ENCODE assay signal across 9 cellular contexts in the genomic region with DNA sequence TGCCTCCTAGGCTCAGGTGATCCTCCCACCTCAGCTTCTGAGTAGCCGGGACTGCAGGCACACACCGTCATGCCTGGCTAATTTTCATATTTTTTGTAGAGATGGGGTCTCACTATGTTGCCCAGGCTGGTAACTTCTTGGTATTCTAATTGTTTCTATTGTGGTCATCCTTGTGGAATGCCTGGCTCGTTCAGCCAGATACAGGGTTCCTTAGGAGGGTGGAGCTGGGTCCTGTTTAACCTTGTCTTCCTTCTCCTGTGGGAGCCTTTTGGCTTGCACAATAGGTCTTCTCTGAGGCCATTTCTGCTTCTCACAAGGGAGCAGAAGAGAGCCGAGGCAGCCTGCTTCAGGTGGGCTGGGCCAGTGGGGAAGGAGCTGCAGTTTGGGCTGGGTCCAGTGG. TPM values are rescaled to one million over a fixed set of nuclear protein-coding genes. Genes with fewer than 3 reads are reported as not detected.
DNase-seq lines count a peak whose midpoint lies in the region; ATAC-seq, FAIRE-seq and TF ChIP-seq lines count a peak whose summit lies in the region.
"Had no signal": no experiment of that assay in that cellular context is flagged by ENCODE, and none has a peak within 500 bp of the region (broad histone marks: within the 10 kb centered on the region; RNA-seq: fewer than 3 reads in every experiment).

No MANE protein-coding gene starts in this region.

- BruUV-seq in HepG2 (replicated peaks; lab: Mats Ljungman, UMichigan): no TSS peak

- H3K9ac ChIP-seq in HepG2 (ENCODE audit: insufficient read depth, low read depth, low read length): peak overlapping the region; percentile 45; the same call in 1 of the 2 replicates

- WGBS in HepG2 (ENCODE audit: low lambda C conversion rate): 94% methylated on average over 4 of the region's 4 CpGs

- POLR2A ChIA-PET in HepG2 (lab: Yijun Ruan, JAX): interaction anchor here (0.8 to 1.5 kb wide), 4 partner anchors 14 to 37 kb away, joined by 3 to 4 read pairs (median 4); a partner anchor contains a TSS

- H3K36me3 ChIP-seq in HepG2 (replicated peaks in 1 of 2; ENCODE audit: control insufficient read depth in 1 of 2, insufficient read depth in 2 of 2, low read length in 2 of 2): peaks cover 15 to 30% of the 10 kb centered on the region in 2 experiments; a peak in 4 of 5 replicates
- peaks cover 27% of the 10 kb centered on the region for H3K36me3 ChIP-seq in thoracic aorta

- no peak for ATAC-seq in HepG2
- no peak for ATAC-seq in thoracic aorta (ENCODE audit: insufficient number of reproducible peaks, low FRiP score, low read depth)
- no peak for ATAC-seq in HG02870 (IDR thresholded peaks at IDR 0.05; ENCODE audit: unreplicated experiment)

- H3K79me2 ChIP-seq in HepG2 (ENCODE audit: insufficient read depth, low read length): no peaks in the 10 kb centered on the region

- no peaks in the 10 kb centered on the region for H3K27me3 ChIP-seq in HepG2 (ENCODE audit: control insufficient read depth in 1 of 2, insufficient read depth in 2 of 2, low read length in 2 of 2)
- no peaks in the 10 kb centered on the region for H3K27me3 ChIP-seq in thoracic aorta (replicated peaks; ENCODE audit: insufficient read depth)

- no peak for TF ChIP-seq RAD21 in HepG2 (CRISPR knock-in tag; IDR thresholded peaks at IDR 0.05)

- peaks cover 17% of the 10 kb centered on the region for H3K4me1 ChIP-seq in HepG2 (ENCODE audit: insufficient read depth, low read length)
- H3K4me1 ChIP-seq in thoracic aorta (ENCODE audit: control insufficient read depth in 1 of 2, low read depth in 2 of 2): peaks cover 41 to 51% of the 10 kb centered on the region in 2 donors

- TF ChIP-seq CTCF in cardiac fibroblast (IDR thresholded peaks at IDR 0.05; ENCODE audit: low read depth, low read length): no peak
- no peak for TF ChIP-seq CTCF in HepG2 (CRISPR knock-in tag; IDR thresholded peaks at IDR 0.05)
- TF ChIP-seq CTCF in thoracic aorta (IDR thresholded peaks at IDR 0.05): no peak

- FAIRE-seq in HepG2 (lab: Jason Lieb, UNC) (no peak), HTR-8/SVneo (lab: Jason Lieb, UNC) (no peak)

- H3K9me3 ChIP-seq in HepG2 (ENCODE audit: low read length) (no peaks in the 10 kb centered on the region), thoracic aorta (no peaks in the 10 kb centered on the region)

- H3K4me3 ChIP-seq in cardiac fibroblast (replicated peaks in 1 of 2; ENCODE audit: low read depth in 2 of 2, low read length in 2 of 2) (no peak overlapping the region), HepG2 (replicated peaks in 1 of 3; ENCODE audit: insufficient read depth in 1 of 3, low read depth in 2 of 3, low read length in 3 of 3) (no peak overlapping the region), thoracic aorta (no peak overlapping the region)

- no peaks in the 10 kb centered on the region for H4K20me1 ChIP-seq in HepG2 (ENCODE audit: insufficient read depth, low read length)

- no peak for TF ChIP-seq POLR2A in HepG2 (IDR thresholded peaks at IDR 0.05; ENCODE audit: insufficient read depth in 1 of 2, low read depth in 2 of 2, low read length in 2 of 2)

- TF ChIP-seq EP300 in HepG2 (IDR thresholded peaks at IDR 0.05; ENCODE audit: low read depth in 2 of 2, low read length in 2 of 2) (no peak), HepG2 (CRISPR knock-in tag; IDR thresholded peaks at IDR 0.05; ENCODE audit: borderline replicate concordance) (no peak)

- no peak overlapping the region for H2AFZ ChIP-seq in HepG2 (ENCODE audit: low read length)

- peak overlapping the region; percentile 18; the same call in 1 of the 2 replicates for H3K4me2 ChIP-seq in HepG2 (ENCODE audit: low read depth, low read length)

- in situ Hi-C loops in HepG2 (cut with HindIII; ENCODE audit: extremely low pct_ligation_motif_present, low pct_unique_long_range_greater_than_20kb): no loop called here

- intact Hi-C loops in HepG2 (cut with micrococcal nuclease; ENCODE audit: unreplicated experiment): no loop called here

- H3K27ac ChIP-seq in HepG2 (ENCODE audit: extremely low read length, insufficient read depth, low read length) (peak overlapping the region; percentile 56), thoracic aorta (peak overlapping the region; percentile 86 to 97)

- DNase-seq in NCI-H226 (peak; percentile 89), cardiac fibroblast (ENCODE audit: low read depth in 2 of 2) (peak; percentile 83 to 85), HepG2 (ENCODE audit: low spot score) (no peak), thoracic aorta (ENCODE audit: low spot score) (no peak), HTR-8/SVneo (ENCODE audit: insufficient read length, low spot score) (no peak)
- DNase-seq in activated CD4-positive, alpha-beta T cell treated with anti-CD3 and anti-CD28 coated beads, Interleukin-2, amount 50 U/mL, for 1 hour: no peak
- DNase-seq: activated T-cell treated with anti-CD3 and anti-CD28 coated beads, Interleukin-2, amount 50 U/mL, for 1 hour; NCI-H1417 had no signal

- CTCF ChIA-PET in HepG2 (lab: Yijun Ruan, JAX; ENCODE audit: low intra/inter-chr PET ratio, low total read pairs): no interaction called here

RNA-seq across cellular contexts. Expression of a gene that starts 15.7 kb away (rescaled TPM):
- total RNA-seq in HepG2 (2016; rRNA removed; fragmentation: Illumina TruSeq; extraction: Trizol): 3.1 and 3.8 TPM in 2 replicates
- 0.61 and 0.71 TPM in 2 replicates for total RNA-seq in HepG2 (2016; cell fraction: cytosol; rRNA removed; fragmentation: Illumina TruSeq; extraction: Trizol; ENCODE audit: low read depth)
- 3.1 and 4.3 TPM in 2 replicates for total RNA-seq in HepG2 (2016; cell fraction: insoluble cytoplasmic fraction; rRNA removed; fragmentation: Illumina TruSeq; extraction: Trizol)
- 1.4 and 1.8 TPM in 2 replicates for total RNA-seq in HepG2 (2016; cell fraction: membrane; rRNA removed; fragmentation: Illumina TruSeq; extraction: Trizol)
- total RNA-seq in HepG2 (2016; cell fraction: nucleus; rRNA removed; fragmentation: Illumina TruSeq; extraction: Trizol): 3.2 and 3.6 TPM in 2 replicates
- polyA plus RNA-seq in HepG2 (2011; rRNA removed): 4.8 and 5.1 TPM in 2 replicates
- 3.1 and 3.9 TPM in 2 replicates for polyA plus RNA-seq in HepG2 (2011; cell fraction: cytosol; rRNA removed)
- 15.5 and 19.5 TPM in 2 replicates for polyA plus RNA-seq in HepG2 (2011; cell fraction: nucleus; rRNA removed)
- polyA plus RNA-seq in HepG2 (2012): 3.9 and 4.4 TPM in 2 replicates
- polyA plus RNA-seq in HepG2 (2016; cell fraction: cytosol; fragmentation: Illumina TruSeq; extraction: Trizol; ENCODE audit: low read depth): 0.38 and 0.41 TPM in 2 replicates
- polyA plus RNA-seq in HepG2 (2016; cell fraction: insoluble cytoplasmic fraction; fragmentation: Illumina TruSeq; extraction: Trizol; ENCODE audit: low read depth): 2.2 and 3.1 TPM in 2 replicates
- 0.70 and 0.73 TPM in 2 replicates for polyA plus RNA-seq in HepG2 (2016; cell fraction: membrane; fragmentation: Illumina TruSeq; extraction: Trizol; ENCODE audit: low read depth)
- 17.8 and 18.9 TPM in 2 replicates for polyA plus RNA-seq in HepG2 (2016; cell fraction: nucleus; fragmentation: Illumina TruSeq; extraction: Trizol; ENCODE audit: insufficient read depth, low read depth)
- 3.4 and 9.7 TPM in 2 replicates for polyA minus RNA-seq in HepG2 (2011; rRNA and poly(A)+ RNA removed; ENCODE audit: low replicate concordance)
- 3.4 and 3.5 TPM in 2 replicates for polyA minus RNA-seq in HepG2 (2011; cell fraction: cytosol; rRNA and poly(A)+ RNA removed)
- polyA minus RNA-seq in HepG2 (2011; cell fraction: nucleus; rRNA and poly(A)+ RNA removed): 4.4 and 6.8 TPM in 2 replicates
- 10 to 100 TPM; 50.0 to 53.8 TPM for total RNA-seq in thoracic aorta

RNA-seq across cellular contexts. Expression of a gene that starts 32.0 kb away (rescaled TPM):
- 8.3 and 19.7 TPM in 2 replicates for total RNA-seq in HepG2 (2016; rRNA removed; fragmentation: Illumina TruSeq; extraction: Trizol)
- total RNA-seq in HepG2 (2016; cell fraction: cytosol; rRNA removed; fragmentation: Illumina TruSeq; extraction: Trizol; ENCODE audit: low read depth): 10.1 and 10.8 TPM in 2 replicates
- total RNA-seq in HepG2 (2016; cell fraction: insoluble cytoplasmic fraction; rRNA removed; fragmentation: Illumina TruSeq; extraction: Trizol): 7.8 and 21.1 TPM in 2 replicates
- total RNA-seq in HepG2 (2016; cell fraction: membrane; rRNA removed; fragmentation: Illumina TruSeq; extraction: Trizol): 8.0 and 9.6 TPM in 2 replicates
- 22.6 and 34.5 TPM in 2 replicates for total RNA-seq in HepG2 (2016; cell fraction: nucleus; rRNA removed; fragmentation: Illumina TruSeq; extraction: Trizol)
- polyA plus RNA-seq in HepG2 (2011; rRNA removed): 14.0 and 18.5 TPM in 2 replicates
- 5.4 and 11.1 TPM in 2 replicates for polyA plus RNA-seq in HepG2 (2011; cell fraction: cytosol; rRNA removed)
- 50.6 and 90.5 TPM in 2 replicates for polyA plus RNA-seq in HepG2 (2011; cell fraction: nucleus; rRNA removed)
- polyA plus RNA-seq in HepG2 (2012): 3.2 and 9.0 TPM in 2 replicates
- polyA plus RNA-seq in HepG2 (2016; cell fraction: cytosol; fragmentation: Illumina TruSeq; extraction: Trizol; ENCODE audit: low read depth): 1.2 and 1.3 TPM in 2 replicates
- 7.2 and 8.0 TPM in 2 replicates for polyA plus RNA-seq in HepG2 (2016; cell fraction: insoluble cytoplasmic fraction; fragmentation: Illumina TruSeq; extraction: Trizol; ENCODE audit: low read depth)
- 3.6 and 4.0 TPM in 2 replicates for polyA plus RNA-seq in HepG2 (2016; cell fraction: membrane; fragmentation: Illumina TruSeq; extraction: Trizol; ENCODE audit: low read depth)
- 105 and 116 TPM in 2 replicates for polyA plus RNA-seq in HepG2 (2016; cell fraction: nucleus; fragmentation: Illumina TruSeq; extraction: Trizol; ENCODE audit: insufficient read depth, low read depth)
- 12.7 and 35.9 TPM in 2 replicates for polyA minus RNA-seq in HepG2 (2011; rRNA and poly(A)+ RNA removed; ENCODE audit: low replicate concordance)
- polyA minus RNA-seq in HepG2 (2011; cell fraction: cytosol; rRNA and poly(A)+ RNA removed): 1.6 and 4.1 TPM in 2 replicates
- polyA minus RNA-seq in HepG2 (2011; cell fraction: nucleus; rRNA and poly(A)+ RNA removed): 11.4 and 16.5 TPM in 2 replicates
- total RNA-seq in thoracic aorta: 1 to 10 TPM; 1.1 to 9.0 TPM

RNA-seq across cellular contexts. Expression of a gene that starts 54.3 kb away (rescaled TPM):
- total RNA-seq in HepG2 (2016; rRNA removed; fragmentation: Illumina TruSeq; extraction: Trizol) (0.11 TPM in 2 replicates), thoracic aorta (10 to 100 TPM; 27.5 to 58.1 TPM)
- not detected in 2 replicates for total RNA-seq in HepG2 (2016; cell fraction: cytosol; rRNA removed; fragmentation: Illumina TruSeq; extraction: Trizol; ENCODE audit: low read depth)
- 0.09 TPM in 1 of 2 replicates, not detected in the other for total RNA-seq in HepG2 (2016; cell fraction: insoluble cytoplasmic fraction; rRNA removed; fragmentation: Illumina TruSeq; extraction: Trizol)
- total RNA-seq in HepG2 (2016; cell fraction: membrane; rRNA removed; fragmentation: Illumina TruSeq; extraction: Trizol): not detected in 2 replicates
- not detected in 2 replicates for total RNA-seq in HepG2 (2016; cell fraction: nucleus; rRNA removed; fragmentation: Illumina TruSeq; extraction: Trizol)
- polyA plus RNA-seq in HepG2 (2011; rRNA removed): 0.17 and 0.48 TPM in 2 replicates
- 0.19 and 0.23 TPM in 2 replicates for polyA plus RNA-seq in HepG2 (2011; cell fraction: cytosol; rRNA removed)
- polyA plus RNA-seq in HepG2 (2011; cell fraction: nucleus; rRNA removed): 1.3 and 1.5 TPM in 2 replicates
- polyA plus RNA-seq in HepG2 (2012): 0.21 and 0.31 TPM in 2 replicates
- polyA plus RNA-seq in HepG2 (2016; cell fraction: cytosol; fragmentation: Illumina TruSeq; extraction: Trizol; ENCODE audit: low read depth): not detected in 2 replicates
- not detected in 2 replicates for polyA plus RNA-seq in HepG2 (2016; cell fraction: insoluble cytoplasmic fraction; fragmentation: Illumina TruSeq; extraction: Trizol; ENCODE audit: low read depth)
- polyA plus RNA-seq in HepG2 (2016; cell fraction: membrane; fragmentation: Illumina TruSeq; extraction: Trizol; ENCODE audit: low read depth): not detected in 2 replicates
- not detected in 2 replicates for polyA plus RNA-seq in HepG2 (2016; cell fraction: nucleus; fragmentation: Illumina TruSeq; extraction: Trizol; ENCODE audit: insufficient read depth, low read depth)
- polyA minus RNA-seq in HepG2 (2011; rRNA and poly(A)+ RNA removed; ENCODE audit: low replicate concordance): 0.40 TPM in 2 replicates
- polyA minus RNA-seq in HepG2 (2011; cell fraction: cytosol; rRNA and poly(A)+ RNA removed): not detected in 2 replicates
- not detected in 2 replicates for polyA minus RNA-seq in HepG2 (2011; cell fraction: nucleus; rRNA and poly(A)+ RNA removed)

Comparison
In these comparisons a context has a peak if more than half of its experiments do, and no peak if none do; other contexts are left out.
1. DNase-seq: peak in NCI-H226 (single experiment) and cardiac fibroblast (2 of 2); none in HepG2 (single experiment), thoracic aorta (single experiment), HTR-8/SVneo (single experiment) and activated CD4-positive, alpha-beta T cell treated with anti-CD3 and anti-CD28 coated beads, Interleukin-2, amount 50 U/mL, for 1 hour (single experiment).
2. RNA of a gene that starts 15.7 kb away (total RNA-seq): 50.0 to 53.8 TPM in thoracic aorta; 0.61 to 4.3 TPM in HepG2; every median in the first group is over 4 times any median in the second.
3. RNA of a gene that starts 54.3 kb away (total RNA-seq): 27.5 to 58.1 TPM in thoracic aorta; 0.09 to 0.11 TPM in HepG2; every median in the first group is over 10 times any median in the second.